In the genomic region with DNA sequence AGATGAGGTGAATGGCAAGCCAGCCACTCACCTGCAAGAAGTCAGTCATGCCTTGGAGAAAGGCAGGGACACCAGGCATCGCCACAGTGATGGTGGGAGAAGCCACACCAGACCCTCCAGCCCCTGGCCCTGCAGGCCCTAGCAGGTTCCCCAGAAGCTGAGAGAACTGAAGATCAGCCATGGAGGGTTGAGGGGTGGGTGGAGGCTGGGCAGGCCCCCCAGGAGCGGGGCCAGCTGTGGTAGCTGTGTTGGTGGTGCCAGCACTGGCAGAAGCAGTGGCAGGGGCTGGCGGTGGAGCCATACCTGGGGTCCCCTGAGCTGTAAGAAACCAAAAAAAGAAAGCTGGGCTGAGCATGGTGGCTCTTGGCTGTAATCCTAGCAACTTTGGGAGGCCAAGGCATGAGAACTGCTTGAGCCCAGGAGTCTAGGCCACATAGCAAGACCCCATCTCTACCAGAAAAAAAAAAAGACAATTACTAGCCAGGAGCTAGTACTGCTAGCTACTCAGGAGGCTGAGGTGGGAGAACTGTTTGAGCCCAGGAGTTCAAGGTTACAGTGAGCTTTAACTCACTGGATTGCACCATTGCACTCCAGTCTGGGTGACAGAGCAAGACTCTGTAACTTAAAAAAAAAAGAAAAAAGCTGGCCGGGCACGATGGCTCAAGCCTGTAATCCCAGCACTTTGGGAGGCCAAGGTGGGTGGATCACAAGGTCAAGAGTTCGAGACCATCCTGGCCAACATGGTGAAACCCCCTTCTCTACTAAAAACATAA, we compare ENCODE assay signal across 1 cellular context.
TF ChIP-seq lines count a peak whose summit lies in the region.

No MANE protein-coding gene starts in this region.

TF ChIP-seq in HepG2, 621 proteins besides CTCF, POLR2A, EP300 and RAD21 (continued from another document):
- TF ChIP-seq, protein P1, sequence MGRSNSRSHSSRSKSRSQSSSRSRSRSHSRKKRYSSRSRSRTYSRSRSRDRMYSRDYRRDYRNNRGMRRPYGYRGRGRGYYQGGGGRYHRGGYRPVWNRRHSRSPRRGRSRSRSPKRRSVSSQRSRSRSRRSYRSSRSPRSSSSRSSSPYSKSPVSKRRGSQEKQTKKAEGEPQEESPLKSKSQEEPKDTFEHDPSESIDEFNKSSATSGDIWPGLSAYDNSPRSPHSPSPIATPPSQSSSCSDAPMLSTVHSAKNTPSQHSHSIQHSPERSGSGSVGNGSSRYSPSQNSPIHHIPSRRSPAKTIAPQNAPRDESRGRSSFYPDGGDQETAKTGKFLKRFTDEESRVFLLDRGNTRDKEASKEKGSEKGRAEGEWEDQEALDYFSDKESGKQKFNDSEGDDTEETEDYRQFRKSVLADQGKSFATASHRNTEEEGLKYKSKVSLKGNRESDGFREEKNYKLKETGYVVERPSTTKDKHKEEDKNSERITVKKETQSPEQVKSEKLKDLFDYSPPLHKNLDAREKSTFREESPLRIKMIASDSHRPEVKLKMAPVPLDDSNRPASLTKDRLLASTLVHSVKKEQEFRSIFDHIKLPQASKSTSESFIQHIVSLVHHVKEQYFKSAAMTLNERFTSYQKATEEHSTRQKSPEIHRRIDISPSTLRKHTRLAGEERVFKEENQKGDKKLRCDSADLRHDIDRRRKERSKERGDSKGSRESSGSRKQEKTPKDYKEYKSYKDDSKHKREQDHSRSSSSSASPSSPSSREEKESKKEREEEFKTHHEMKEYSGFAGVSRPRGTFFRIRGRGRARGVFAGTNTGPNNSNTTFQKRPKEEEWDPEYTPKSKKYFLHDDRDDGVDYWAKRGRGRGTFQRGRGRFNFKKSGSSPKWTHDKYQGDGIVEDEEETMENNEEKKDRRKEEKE (IDR thresholded peaks at IDR 0.05), result no peak
- TF ChIP-seq ZFP36L1 (CRISPR knock-in tag; IDR thresholded peaks at IDR 0.05) (no peak), GPN1 (CRISPR knock-in tag; IDR thresholded peaks at IDR 0.05; ENCODE audit: borderline replicate concordance) (no peak), KDM5B (CRISPR knock-in tag; IDR thresholded peaks at IDR 0.05; ENCODE audit: borderline replicate concordance) (0 out of 2 replicates have a peak, but pooled peaks have one; percentile 24), CEBPB (IDR thresholded peaks at IDR 0.05; ENCODE audit: borderline replicate concordance, low read depth, low read length) (peak; percentile 77; the same call in 1 of the 2 replicates), PHF21A (CRISPR knock-in tag; IDR thresholded peaks at IDR 0.05) (0 out of 2 replicates have a peak, but pooled peaks have one; percentile 30), ZNF670 (CRISPR knock-in tag; IDR thresholded peaks at IDR 0.05; ENCODE audit: borderline replicate concordance) (no peak), EEA1 (CRISPR knock-in tag; IDR thresholded peaks at IDR 0.05; ENCODE audit: borderline replicate concordance) (no peak), HNF4A (CRISPR knock-in tag; IDR thresholded peaks at IDR 0.05) (peak; percentile 78), NR2C2 (CRISPR knock-in tag; IDR thresholded peaks at IDR 0.05; ENCODE audit: borderline replicate concordance) (peak; percentile 17; the same call in 1 of the 2 replicates), ZNF121 (CRISPR knock-in tag; IDR thresholded peaks at IDR 0.05) (peak; percentile 78), SAP130 (CRISPR knock-in tag; IDR thresholded peaks at IDR 0.05; ENCODE audit: low read depth) (peak; percentile 30; the same call in 1 of the 2 replicates), BHLHE40 (IDR thresholded peaks at IDR 0.05; ENCODE audit: low read length) (no peak), CEBPG (CRISPR knock-in tag; IDR thresholded peaks at IDR 0.05) (peak; percentile 60), MIER2 (CRISPR knock-in tag; IDR thresholded peaks at IDR 0.05) (no peak), ZBTB7A (CRISPR knock-in tag; IDR thresholded peaks at IDR 0.05) (no peak), SMAD3 (CRISPR knock-in tag; IDR thresholded peaks at IDR 0.05) (no peak), FOXC1 (CRISPR knock-in tag; IDR thresholded peaks at IDR 0.05; ENCODE audit: borderline replicate concordance) (no peak), SNAI1 (CRISPR knock-in tag; IDR thresholded peaks at IDR 0.05; ENCODE audit: borderline replicate concordance) (no peak), ZNF34 (CRISPR knock-in tag; IDR thresholded peaks at IDR 0.05; ENCODE audit: borderline replicate concordance) (no peak)
- TF ChIP-seq, protein P2, sequence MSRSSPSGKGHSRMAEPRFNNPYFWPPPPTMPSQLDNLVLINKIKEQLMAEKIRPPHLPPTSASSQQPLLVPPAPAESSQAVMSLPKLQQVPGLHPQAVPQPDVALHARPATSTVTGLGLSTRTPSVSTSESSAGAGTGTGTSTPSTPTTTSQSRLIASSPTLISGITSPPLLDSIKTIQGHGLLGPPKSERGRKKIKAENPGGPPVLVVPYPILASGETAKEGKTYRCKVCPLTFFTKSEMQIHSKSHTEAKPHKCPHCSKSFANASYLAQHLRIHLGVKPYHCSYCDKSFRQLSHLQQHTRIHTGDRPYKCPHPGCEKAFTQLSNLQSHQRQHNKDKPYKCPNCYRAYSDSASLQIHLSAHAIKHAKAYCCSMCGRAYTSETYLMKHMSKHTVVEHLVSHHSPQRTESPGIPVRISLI (CRISPR knock-in tag; IDR thresholded peaks at IDR 0.05; ENCODE audit: borderline replicate concordance), result peak; percentile 88
- TF ChIP-seq, protein P3, sequence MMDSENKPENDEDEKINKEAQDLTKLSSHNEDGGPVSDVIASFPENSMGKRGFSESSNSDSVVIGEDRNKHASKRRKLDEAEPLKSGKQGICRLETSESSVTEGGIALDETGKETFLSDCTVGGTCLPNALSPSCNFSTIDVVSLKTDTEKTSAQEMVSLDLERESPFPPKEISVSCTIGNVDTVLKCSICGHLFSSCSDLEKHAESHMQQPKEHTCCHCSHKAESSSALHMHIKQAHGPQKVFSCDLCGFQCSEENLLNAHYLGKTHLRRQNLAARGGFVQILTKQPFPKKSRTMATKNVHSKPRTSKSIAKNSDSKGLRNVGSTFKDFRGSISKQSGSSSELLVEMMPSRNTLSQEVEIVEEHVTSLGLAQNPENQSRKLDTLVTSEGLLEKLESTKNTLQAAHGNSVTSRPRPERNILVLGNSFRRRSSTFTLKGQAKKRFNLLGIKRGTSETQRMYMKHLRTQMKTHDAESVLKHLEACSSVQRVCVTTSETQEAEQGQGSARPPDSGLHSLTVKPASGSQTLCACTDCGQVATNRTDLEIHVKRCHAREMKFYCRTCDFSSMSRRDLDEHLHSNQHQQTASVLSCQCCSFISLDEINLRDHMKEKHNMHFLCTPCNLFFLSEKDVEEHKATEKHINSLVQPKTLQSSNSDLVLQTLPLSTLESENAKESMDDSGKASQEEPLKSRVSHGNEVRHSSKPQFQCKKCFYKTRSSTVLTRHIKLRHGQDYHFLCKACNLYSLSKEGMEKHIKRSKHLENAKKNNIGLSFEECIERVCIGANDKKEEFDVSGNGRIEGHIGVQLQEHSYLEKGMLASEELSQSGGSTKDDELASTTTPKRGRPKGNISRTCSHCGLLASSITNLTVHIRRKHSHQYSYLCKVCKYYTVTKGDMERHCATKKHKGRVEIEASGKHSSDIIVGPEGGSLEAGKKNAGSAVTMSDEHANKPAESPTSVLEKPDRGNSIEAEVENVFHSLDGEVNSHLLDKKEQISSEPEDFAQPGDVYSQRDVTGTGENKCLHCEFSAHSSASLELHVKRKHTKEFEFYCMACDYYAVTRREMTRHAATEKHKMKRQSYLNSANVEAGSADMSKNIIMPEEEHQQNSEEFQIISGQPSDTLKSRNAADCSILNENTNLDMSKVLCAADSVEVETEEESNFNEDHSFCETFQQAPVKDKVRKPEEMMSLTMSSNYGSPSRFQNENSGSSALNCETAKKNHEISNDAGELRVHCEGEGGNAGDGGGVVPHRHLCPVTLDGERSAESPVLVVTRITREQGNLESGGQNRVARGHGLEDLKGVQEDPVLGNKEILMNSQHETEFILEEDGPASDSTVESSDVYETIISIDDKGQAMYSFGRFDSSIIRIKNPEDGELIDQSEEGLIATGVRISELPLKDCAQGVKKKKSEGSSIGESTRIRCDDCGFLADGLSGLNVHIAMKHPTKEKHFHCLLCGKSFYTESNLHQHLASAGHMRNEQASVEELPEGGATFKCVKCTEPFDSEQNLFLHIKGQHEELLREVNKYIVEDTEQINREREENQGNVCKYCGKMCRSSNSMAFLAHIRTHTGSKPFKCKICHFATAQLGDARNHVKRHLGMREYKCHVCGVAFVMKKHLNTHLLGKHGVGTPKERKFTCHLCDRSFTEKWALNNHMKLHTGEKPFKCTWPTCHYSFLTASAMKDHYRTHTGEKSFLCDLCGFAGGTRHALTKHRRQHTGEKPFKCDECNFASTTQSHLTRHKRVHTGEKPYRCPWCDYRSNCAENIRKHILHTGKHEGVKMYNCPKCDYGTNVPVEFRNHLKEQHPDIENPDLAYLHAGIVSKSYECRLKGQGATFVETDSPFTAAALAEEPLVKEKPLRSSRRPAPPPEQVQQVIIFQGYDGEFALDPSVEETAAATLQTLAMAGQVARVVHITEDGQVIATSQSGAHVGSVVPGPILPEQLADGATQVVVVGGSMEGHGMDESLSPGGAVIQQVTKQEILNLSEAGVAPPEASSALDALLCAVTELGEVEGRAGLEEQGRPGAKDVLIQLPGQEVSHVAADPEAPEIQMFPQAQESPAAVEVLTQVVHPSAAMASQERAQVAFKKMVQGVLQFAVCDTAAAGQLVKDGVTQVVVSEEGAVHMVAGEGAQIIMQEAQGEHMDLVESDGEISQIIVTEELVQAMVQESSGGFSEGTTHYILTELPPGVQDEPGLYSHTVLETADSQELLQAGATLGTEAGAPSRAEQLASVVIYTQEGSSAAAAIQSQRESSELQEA (CRISPR knock-in tag; IDR thresholded peaks at IDR 0.05; ENCODE audit: not compliant biosample characterization), result no peak
- TF ChIP-seq, protein P4, sequence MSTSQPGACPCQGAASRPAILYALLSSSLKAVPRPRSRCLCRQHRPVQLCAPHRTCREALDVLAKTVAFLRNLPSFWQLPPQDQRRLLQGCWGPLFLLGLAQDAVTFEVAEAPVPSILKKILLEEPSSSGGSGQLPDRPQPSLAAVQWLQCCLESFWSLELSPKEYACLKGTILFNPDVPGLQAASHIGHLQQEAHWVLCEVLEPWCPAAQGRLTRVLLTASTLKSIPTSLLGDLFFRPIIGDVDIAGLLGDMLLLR (CRISPR knock-in tag; IDR thresholded peaks at IDR 0.05), result no peak
TF ChIP-seq in HepG2: peak in this region for 22.
